ENCODE assay signal across 21 cellular contexts in genomic region chr20:25576783-25577530, GRCh38.
"Had no signal": no experiment of that assay in that cellular context is flagged by ENCODE, and none has a peak within 500 bp of the region (broad histone marks: within the 10 kb centered on the region; RNA-seq: fewer than 3 reads in every experiment).

No MANE protein-coding gene starts in this region.

- H3K27me3 ChIP-seq: brain microvascular endothelial cell, foreskin keratinocyte, pancreas, sigmoid colon, suprapubic skin, transverse colon had no signal

- H3K36me3 ChIP-seq: brain microvascular endothelial cell, heart left ventricle, pancreas, sigmoid colon, suprapubic skin, transverse colon had no signal

- H3K27ac ChIP-seq: brain microvascular endothelial cell, foreskin keratinocyte, heart left ventricle, pancreas, psoas muscle, sigmoid colon, suprapubic skin, transverse colon had no signal

- H3K4me1 ChIP-seq: foreskin keratinocyte, heart left ventricle, pancreas, psoas muscle had no signal

- DNase-seq: activated CD4-positive, alpha-beta T cell treated with anti-CD3 and anti-CD28 coated beads for 36 hours; activated CD4-positive, alpha-beta T cell treated with anti-CD3 and anti-CD28 coated beads, Interleukin-2, amount 50 U/mL, for 4 hours; activated CD4-positive, CD25-positive, alpha-beta regulatory T cell; activated naive CD4-positive, alpha-beta T cell treated with anti-CD3 and anti-CD28 coated beads, Interleukin-2, amount 10 ng/mL, durations not matched to agents 7 days and 5 days; activated naive CD8-positive, alpha-beta T cell treated with anti-CD3 and anti-CD28 coated beads, Interleukin-2, amount 10 ng/mL, durations not matched to agents 7 days and 5 days; activated T-cell treated with anti-CD3 and anti-CD28 coated beads for 4 hours; activated T-cell treated with anti-CD3 and anti-CD28 coated beads, Interleukin-2, amount 50 U/mL, for 72 hours; amniotic stem cell; brain microvascular endothelial cell; foreskin keratinocyte; heart left ventricle; immature natural killer cell; mesendoderm; pancreas; psoas muscle; sigmoid colon; small intestine; stimulated activated naive CD4-positive, alpha-beta T cell; transverse colon had no signal

- H3K4me3 ChIP-seq: heart left ventricle, pancreas, psoas muscle, sigmoid colon, suprapubic skin, transverse colon had no signal

- ATAC-seq: activated CD4-positive, alpha-beta T cell treated with anti-CD3 and anti-CD28 coated beads for 36 hours; activated T-cell treated with anti-CD3 and anti-CD28 coated beads, Interleukin-2, amount 50 U/mL, for 72 hours; esophagus mucosa; foreskin keratinocyte; heart left ventricle; pancreas; psoas muscle had no signal

- H3K9me3 ChIP-seq: heart left ventricle, pancreas, psoas muscle, sigmoid colon, suprapubic skin, transverse colon had no signal
